ENCODE assay signal across 12 cellular contexts in the genomic region with DNA sequence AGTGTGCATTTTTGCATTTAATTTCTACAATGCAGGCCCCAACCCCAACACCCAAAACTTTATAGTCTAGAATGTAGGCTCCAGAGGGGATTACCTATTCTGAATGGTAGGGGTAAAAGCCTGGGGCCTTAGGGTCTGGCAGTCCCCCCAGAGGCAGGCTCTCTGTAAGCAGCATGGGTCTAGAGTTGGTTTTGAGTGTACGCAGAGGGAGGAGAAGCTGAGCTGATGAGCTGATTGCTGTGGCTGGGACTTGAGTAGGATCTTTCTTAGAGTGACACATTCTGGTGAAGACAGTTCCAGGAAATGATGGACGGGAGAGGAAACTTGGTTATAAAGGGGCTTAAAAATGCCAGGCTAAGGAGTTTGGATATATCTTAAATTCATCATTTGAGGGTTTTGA. TPM values are rescaled to one million over a fixed set of nuclear protein-coding genes. Genes with fewer than 3 reads are reported as not detected.
A peak's percentile ranks its signal among the peaks of the same experiment; 100 is the strongest.
DNase-seq lines count a peak whose midpoint lies in the region; ATAC-seq, FAIRE-seq and TF ChIP-seq lines count a peak whose summit lies in the region.
"Had no signal": no experiment of that assay in that cellular context is flagged by ENCODE, and none has a peak within 500 bp of the region (broad histone marks: within the 10 kb centered on the region; RNA-seq: fewer than 3 reads in every experiment).

No MANE protein-coding gene starts in this region.

- no peak for FAIRE-seq in H54 (lab: Jason Lieb, UNC)

- peaks cover 68% of the 10 kb centered on the region for H3K4me1 Mint-ChIP-seq in CD4-positive, alpha-beta T cell (ENCODE audit: low read depth)
- peaks cover 53 to 58% of the 10 kb centered on the region in 2 donors for H3K4me1 Mint-ChIP-seq in effector memory CD8-positive, alpha-beta T cell (ENCODE audit: low read depth in 2 of 2)
- H3K4me1 Mint-ChIP-seq in progenitor cell of endocrine pancreas (ENCODE audit: low read depth): peaks cover 53% of the 10 kb centered on the region

- peaks cover 74% of the 10 kb centered on the region for H3K79me2 ChIP-seq in Loucy (ENCODE audit: insufficient read depth, low read length)

- peak overlapping the region; percentile 31 for H3K9ac ChIP-seq in Loucy (ENCODE audit: low read depth, low read length, poor library complexity, severe bottlenecking)

- H3K27me3 Mint-ChIP-seq in CD4-positive, alpha-beta T cell: no peaks in the 10 kb centered on the region
- no peaks in the 10 kb centered on the region for H3K27me3 Mint-ChIP-seq in effector memory CD8-positive, alpha-beta T cell
- no peaks in the 10 kb centered on the region for H3K27me3 Mint-ChIP-seq in progenitor cell of endocrine pancreas

- ATAC-seq in CD4-positive, alpha-beta T cell (ENCODE audit: poor library complexity): no peak
- no peak for ATAC-seq in effector memory CD8-positive, alpha-beta T cell (replicated peaks)
- no peak for ATAC-seq in HG02763 (IDR thresholded peaks at IDR 0.05; ENCODE audit: unreplicated experiment)
- ATAC-seq: HCT116 had no signal

- H3K27ac ChIP-seq in CD4-positive, alpha-beta T cell (ENCODE audit: low read depth, low read length): no peak overlapping the region

- no peak overlapping the region for H2AFZ ChIP-seq in Loucy (ENCODE audit: low read length)

- no peak for DNase-seq in CD4-positive, alpha-beta T cell
- no peak for DNase-seq in effector memory CD8-positive, alpha-beta T cell
- DNase-seq in progenitor cell of endocrine pancreas (ENCODE audit: low spot score, unreplicated experiment) (no peak), DMS 273 (lab: John Stamatoyannopoulos, UW; ENCODE audit: unreplicated experiment) (no peak), C1 segment of cervical spinal cord (lab: John Stamatoyannopoulos, UW) (no peak), H54 (ENCODE audit: insufficient read length, low spot score) (no peak)
- DNase-seq: activated CD4-positive, CD25-positive, alpha-beta regulatory T cell treated with anti-CD3 and anti-CD28 coated beads, Interleukin-2, amount 50 U/mL, for 72 hours; head of caudate nucleus; NCI-H1694 had no signal

- peak overlapping the region; percentile 12 for H3K4me3 Mint-ChIP-seq in CD4-positive, alpha-beta T cell
- peak overlapping the region; percentile 88 to 97 for H3K4me3 Mint-ChIP-seq in effector memory CD8-positive, alpha-beta T cell
- H3K4me3 Mint-ChIP-seq in progenitor cell of endocrine pancreas (ENCODE audit: low read depth): peak overlapping the region; percentile 3

- intact Hi-C loops in CD4-positive, alpha-beta T cell (cut with DNase I, micrococcal nuclease): loop anchor here in 1 of 2 experiments (10.0 kb wide), 1 partner anchor 189 kb away; no protein-coding TSS in a partner anchor

- H3K36me3 ChIP-seq in Loucy (ENCODE audit: insufficient read depth, low read length): no peaks in the 10 kb centered on the region

- H3K4me2 ChIP-seq in Loucy (ENCODE audit: low read depth, low read length, poor library complexity, severe bottlenecking): peak overlapping the region; percentile 95

- H4K20me1 ChIP-seq in Loucy (ENCODE audit: insufficient read depth, low read length, poor library complexity, severe bottlenecking): no peaks in the 10 kb centered on the region

- peak overlapping the region; percentile 48 for H3K4me3 ChIP-seq in Loucy (ENCODE audit: low read length, poor library complexity, severe bottlenecking)

- no peak for TF ChIP-seq CTCF in CD4-positive, alpha-beta T cell (IDR thresholded peaks at IDR 0.05)
- TF ChIP-seq CTCF in Loucy (conservative IDR thresholded peaks at IDR 0.05; ENCODE audit: low read length): no peak; the same call in 1 of the 2 replicates
- TF ChIP-seq CTCF in progenitor cell of endocrine pancreas (IDR thresholded peaks at IDR 0.05; ENCODE audit: unreplicated experiment): no peak

- no peak for TF ChIP-seq POLR2A in H54 (IDR thresholded peaks at IDR 0.05; ENCODE audit: low read depth, low read length)

- H3F3A ChIP-seq in Loucy (ENCODE audit: low read depth): peaks cover under 1% of the 10 kb centered on the region; the same call in 1 of the 2 replicates

- no peaks in the 10 kb centered on the region for H3K9me3 ChIP-seq in CD4-positive, alpha-beta T cell (ENCODE audit: control insufficient read depth, low read length)
- H3K9me3 ChIP-seq in Loucy (ENCODE audit: insufficient read depth, low read depth, low read length): no peaks in the 10 kb centered on the region

- CTCF ChIA-PET in CD4-positive, alpha-beta T cell (lab: Charles Lee): interaction anchor here (4.4 kb wide), 1 partner anchor 416 kb away, joined by 32 read pairs; no protein-coding TSS in a partner anchor

- H3K27ac Mint-ChIP-seq in CD4-positive, alpha-beta T cell: peak overlapping the region; percentile 91
- H3K27ac Mint-ChIP-seq in effector memory CD8-positive, alpha-beta T cell: peak overlapping the region; percentile 89 to 95
- peak overlapping the region; percentile 6 for H3K27ac Mint-ChIP-seq in progenitor cell of endocrine pancreas

- H3K36me3 Mint-ChIP-seq in CD4-positive, alpha-beta T cell (ENCODE audit: low read depth): peaks cover 4% of the 10 kb centered on the region
- peaks cover 20% of the 10 kb centered on the region for H3K36me3 Mint-ChIP-seq in effector memory CD8-positive, alpha-beta T cell (ENCODE audit: insufficient read depth)
- H3K36me3 Mint-ChIP-seq in progenitor cell of endocrine pancreas (ENCODE audit: insufficient read depth): peaks cover 2% of the 10 kb centered on the region

- H3K9me3 Mint-ChIP-seq in CD4-positive, alpha-beta T cell: no peaks in the 10 kb centered on the region
- H3K9me3 Mint-ChIP-seq in effector memory CD8-positive, alpha-beta T cell: no peaks in the 10 kb centered on the region
- no peaks in the 10 kb centered on the region for H3K9me3 Mint-ChIP-seq in progenitor cell of endocrine pancreas (ENCODE audit: low read depth)

- H3K27me3 ChIP-seq in CD4-positive, alpha-beta T cell (ENCODE audit: control insufficient read depth, insufficient read depth, low read length): no peaks in the 10 kb centered on the region
- no peaks in the 10 kb centered on the region for H3K27me3 ChIP-seq in Loucy (ENCODE audit: insufficient read depth, low read length, poor library complexity, severe bottlenecking)

- POLR2A ChIA-PET in CD4-positive, alpha-beta T cell (lab: Charles Lee): interaction anchor here (4.1 kb wide), 1 partner anchor 416 kb away, joined by 20 read pairs; no protein-coding TSS in a partner anchor

- no peaks in the 10 kb centered on the region for H3K9me2 ChIP-seq in Loucy (replicated peaks; ENCODE audit: low read depth, low read length)

- peaks cover 63% of the 10 kb centered on the region for H3K4me1 ChIP-seq in Loucy (ENCODE audit: insufficient read depth, low read length, poor library complexity, severe bottlenecking)

RNA-seq across cellular contexts. Expression of a gene that starts 2.1 kb away (rescaled TPM):
- 10 to 100 TPM; 45.6 to 45.9 TPM for total RNA-seq in CD4-positive, alpha-beta T cell
- 131 and 144 TPM in 2 replicates for total RNA-seq in progenitor cell of endocrine pancreas

Comparison
In these comparisons a context has a peak if more than half of its experiments do, and no peak if none do; other contexts are left out.
1. H3K27ac Mint-ChIP-seq: peak in every context shown above with its lines; median percentile 92 in effector memory CD8-positive, alpha-beta T cell; 91 in CD4-positive, alpha-beta T cell; 6 in progenitor cell of endocrine pancreas.
2. H3K4me3 Mint-ChIP-seq: peak in every context shown above with its lines; median percentile 92 in effector memory CD8-positive, alpha-beta T cell; 12 in CD4-positive, alpha-beta T cell; 3 in progenitor cell of endocrine pancreas.